In genomic region chrX:54821310-54821709, GRCh38 we compare ENCODE assay signal across 4 cellular contexts. TPM values are rescaled to one million over a fixed set of nuclear protein-coding genes. Genes with fewer than 3 reads are reported as not detected.
"Had no signal": no experiment of that assay in that cellular context is flagged by ENCODE, and none has a peak within 500 bp of the region (broad histone marks: within the 10 kb centered on the region; RNA-seq: fewer than 3 reads in every experiment).

No MANE protein-coding gene starts in this region.

- H3K4me3 ChIP-seq: GM12878 had no signal

- DNase-seq: GDM1, GF-D8 had no signal

- ATAC-seq: GM12878 had no signal

RNA-seq across cellular contexts. Expression of gene ITIH6, which starts 23.3 kb away (rescaled TPM):
- total RNA-seq: G401, GM12878 had no signal
- polyA plus RNA-seq: GM12878 had no signal
